22 cellular contexts compared by ENCODE assay signal in the genomic region with DNA sequence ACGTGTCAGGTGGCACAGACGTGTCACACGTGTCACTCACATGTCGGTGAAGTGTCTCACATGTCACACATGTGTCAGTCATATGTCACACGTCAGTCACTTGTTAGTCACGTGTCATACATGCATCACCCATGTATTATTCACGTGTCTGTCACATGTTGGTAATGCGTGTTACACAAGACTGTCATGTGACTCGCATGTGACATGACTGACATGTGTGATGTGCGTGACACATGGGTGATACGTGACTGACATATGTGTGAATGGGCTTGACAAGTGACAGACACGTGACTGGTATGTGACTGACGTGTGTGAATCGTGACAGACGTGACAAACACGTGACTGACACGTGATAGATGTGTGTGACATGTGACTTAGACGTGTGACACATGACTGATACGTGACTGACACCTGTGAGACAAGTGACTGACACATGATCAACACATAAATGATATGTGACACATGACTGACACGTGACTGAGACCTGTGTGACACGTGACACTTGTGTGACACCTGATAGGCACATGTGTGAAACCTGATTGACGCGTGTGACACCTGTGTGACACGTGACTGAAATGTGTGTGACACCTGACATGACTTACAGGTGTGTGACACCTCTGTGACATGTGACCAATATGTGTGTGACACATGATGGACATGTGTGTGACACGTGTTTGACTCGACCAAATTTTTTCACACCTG.
"Had no signal": no experiment of that assay in that cellular context is flagged by ENCODE, and none has a peak within 500 bp of the region (broad histone marks: within the 10 kb centered on the region; RNA-seq: fewer than 3 reads in every experiment).

No MANE protein-coding gene starts in this region.

- H3K27ac Mint-ChIP-seq: activated naive CD4-positive, alpha-beta T cell treated with anti-CD3 and anti-CD28 coated beads for 36 hours; activated naive CD8-positive, alpha-beta T cell treated with anti-CD3 and anti-CD28 coated beads, Interleukin-2, amount 10 ng/mL, durations not matched to agents 7 days and 5 days; activated T-cell treated with anti-CD3 and anti-CD28 coated beads, Interleukin-2, amount 50 U/mL, for 72 hours; memory B cell; stimulated activated naive B cell treated with anti-CD40 and anti-IgM and Interleukin-4, amounts not matched to agents 10 μg/mL and 1 μg/mL and 100 μg/mL, for 72 hours; WTC11 had no signal

- H3K27me3 Mint-ChIP-seq: activated naive CD8-positive, alpha-beta T cell treated with anti-CD3 and anti-CD28 coated beads, Interleukin-2, amount 10 ng/mL, durations not matched to agents 7 days and 5 days; memory B cell; stimulated activated naive B cell treated with anti-CD40 and anti-IgM and Interleukin-4, amounts not matched to agents 10 μg/mL and 1 μg/mL and 100 μg/mL, for 72 hours had no signal

- H3K4me1 ChIP-seq: heart left ventricle, transverse colon, vagina had no signal

- H3K36me3 Mint-ChIP-seq: activated naive CD8-positive, alpha-beta T cell treated with anti-CD3 and anti-CD28 coated beads, Interleukin-2, amount 10 ng/mL, durations not matched to agents 7 days and 5 days had no signal

- DNase-seq: activated effector memory CD4-positive, alpha-beta T cell treated with Interleukin-2 at 50 U/mL for 16 hours; activated naive CD4-positive, alpha-beta T cell treated with anti-CD3 and anti-CD28 coated beads for 36 hours; activated naive CD8-positive, alpha-beta T cell treated with anti-CD3 and anti-CD28 coated beads, Interleukin-2, amount 10 ng/mL, durations not matched to agents 7 days and 5 days; activated T-cell treated with anti-CD3 and anti-CD28 coated beads, Interleukin-2, amount 50 U/mL, for 72 hours; amygdala; cerebellar nuclear complex; heart left ventricle; islet precursor cell; left colon; mucosa of descending colon; posterior cingulate gyrus; stimulated activated CD4-positive, alpha-beta T cell treated with anti-CD3 and anti-CD28 coated beads, Interleukin-2, amount 100 ng/mL, for 48 hours; stimulated activated CD8-positive, alpha-beta memory T cell treated with anti-CD3 and anti-CD28 coated beads, Interleukin-4, amount 100 ng/mL, for 48 hours; stimulated activated naive B cell treated with anti-CD40 and anti-IgM and Interleukin-4, amounts not matched to agents 10 μg/mL and 1 μg/mL and 100 μg/mL, for 72 hours; T1000; transverse colon had no signal

- H3K9me3 ChIP-seq: vagina had no signal

- H3K4me1 Mint-ChIP-seq: activated naive CD8-positive, alpha-beta T cell treated with anti-CD3 and anti-CD28 coated beads, Interleukin-2, amount 10 ng/mL, durations not matched to agents 7 days and 5 days; neural crest cell; WTC11 had no signal

- ATAC-seq: activated T-cell treated with anti-CD3 and anti-CD28 coated beads, Interleukin-2, amount 50 U/mL, for 72 hours; heart left ventricle; left colon; mucosa of descending colon; stimulated activated naive B cell treated with anti-CD40 and anti-IgM and Interleukin-4, amounts not matched to agents 10 μg/mL and 1 μg/mL and 100 μg/mL, for 72 hours; WTC11 had no signal

- H3K27ac ChIP-seq: coronary artery, epithelial cell of prostate, heart left ventricle, transverse colon, vagina had no signal

- H3K4me3 Mint-ChIP-seq: activated naive CD4-positive, alpha-beta T cell treated with anti-CD3 and anti-CD28 coated beads for 36 hours; activated naive CD8-positive, alpha-beta T cell treated with anti-CD3 and anti-CD28 coated beads, Interleukin-2, amount 10 ng/mL, durations not matched to agents 7 days and 5 days; activated T-cell treated with anti-CD3 and anti-CD28 coated beads, Interleukin-2, amount 50 U/mL, for 72 hours; memory B cell; neural crest cell; stimulated activated naive B cell treated with anti-CD40 and anti-IgM and Interleukin-4, amounts not matched to agents 10 μg/mL and 1 μg/mL and 100 μg/mL, for 72 hours; WTC11 had no signal

- H3K27me3 ChIP-seq: heart left ventricle, transverse colon, vagina had no signal
